ENCODE assay signal across 2 cellular contexts in genomic region chr11:70415176-70415575, GRCh38.
A peak's percentile ranks its signal among the peaks of the same experiment; 100 is the strongest.
TF ChIP-seq lines count a peak whose summit lies in the region.

No MANE protein-coding gene starts in this region.

TF ChIP-seq in GM12878, 131 proteins besides CTCF, POLR2A, EP300 and RAD21:
- no peak for TF ChIP-seq ESRRA (IDR thresholded peaks at IDR 0.05; ENCODE audit: low read length)
- TF ChIP-seq CBX3 (IDR thresholded peaks at IDR 0.05; ENCODE audit: borderline replicate concordance, low read depth) = no peak
- no peak for TF ChIP-seq WRNIP1 (IDR thresholded peaks at IDR 0.05; ENCODE audit: borderline replicate concordance, low read depth, low read length)
- no peak for TF ChIP-seq NFIC (IDR thresholded peaks at IDR 0.05; ENCODE audit: low read depth, low read length)
- TF ChIP-seq, protein P1, sequence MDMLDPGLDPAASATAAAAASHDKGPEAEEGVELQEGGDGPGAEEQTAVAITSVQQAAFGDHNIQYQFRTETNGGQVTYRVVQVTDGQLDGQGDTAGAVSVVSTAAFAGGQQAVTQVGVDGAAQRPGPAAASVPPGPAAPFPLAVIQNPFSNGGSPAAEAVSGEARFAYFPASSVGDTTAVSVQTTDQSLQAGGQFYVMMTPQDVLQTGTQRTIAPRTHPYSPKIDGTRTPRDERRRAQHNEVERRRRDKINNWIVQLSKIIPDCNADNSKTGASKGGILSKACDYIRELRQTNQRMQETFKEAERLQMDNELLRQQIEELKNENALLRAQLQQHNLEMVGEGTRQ (IDR thresholded peaks at IDR 0.05; ENCODE audit: borderline replicate concordance, low read depth, low read length) = no peak
- no peak for TF ChIP-seq PML (IDR thresholded peaks at IDR 0.05; ENCODE audit: low read length)
- TF ChIP-seq TCF7 (IDR thresholded peaks at IDR 0.05; ENCODE audit: borderline replicate concordance) = no peak

TF ChIP-seq in HepG2, 621 proteins besides CTCF, POLR2A, EP300 and RAD21:
- 0 out of 2 replicates have a peak, but pooled peaks have one; percentile 14 for TF ChIP-seq CEBPB (IDR thresholded peaks at IDR 0.05; ENCODE audit: borderline replicate concordance, low read depth, low read length)
- no peak for TF ChIP-seq ZBTB39 (CRISPR knock-in tag; IDR thresholded peaks at IDR 0.05)
- no peak for TF ChIP-seq RFX5 (IDR thresholded peaks at IDR 0.05; ENCODE audit: low read depth, low read length)
